ENCODE assay signal across 1 cellular context in genomic region chr2:58731488-58731869, GRCh38.
TF ChIP-seq lines count a peak whose summit lies in the region.

No MANE protein-coding gene starts in this region.

TF ChIP-seq in GM23338, 12 proteins besides CTCF, POLR2A, EP300 and RAD21 (continued from another document):
- TF ChIP-seq ZNF462 (CRISPR knock-in tag; IDR thresholded peaks at IDR 0.05) = no peak
- TF ChIP-seq NANOG (IDR thresholded peaks at IDR 0.05; ENCODE audit: borderline replicate concordance) = no peak
- no peak for TF ChIP-seq ZNF114 (CRISPR knock-in tag; IDR thresholded peaks at IDR 0.05)
- TF ChIP-seq ZNF331 (CRISPR knock-in tag; IDR thresholded peaks at IDR 0.05; ENCODE audit: low read depth) = no peak
- no peak for TF ChIP-seq ETS1 (IDR thresholded peaks at IDR 0.05)
- TF ChIP-seq JUNB (IDR thresholded peaks at IDR 0.05; ENCODE audit: unreplicated experiment) = no peak
